ENCODE assay signal across 11 cellular contexts in genomic region chr19:7450243-7451223, GRCh38. TPM values are rescaled to one million over a fixed set of nuclear protein-coding genes. Genes with fewer than 3 reads are reported as not detected.
DNase-seq lines count a peak whose midpoint lies in the region; FAIRE-seq and TF ChIP-seq lines count a peak whose summit lies in the region.
"Had no signal": no experiment of that assay in that cellular context is flagged by ENCODE, and none has a peak within 500 bp of the region (broad histone marks: within the 10 kb centered on the region; RNA-seq: fewer than 3 reads in every experiment).

No MANE protein-coding gene starts in this region.

- no peak overlapping the region for H4K91ac ChIP-seq in H1 (replicated peaks; ENCODE audit: insufficient read length, low read length)

- no peak overlapping the region for H2BK5ac ChIP-seq in H1 (ENCODE audit: low read depth, low read length)

- H3K36me3 ChIP-seq in H1 (ENCODE audit: control insufficient read depth in 2 of 4, insufficient read depth in 4 of 4, low read length in 3 of 4) (peaks cover 3 to 48% (median 25%) of the 10 kb centered on the region in 4 experiments), BE2C (peaks cover 15% of the 10 kb centered on the region)

- H3K4me1 ChIP-seq in H1 (replicated peaks in 1 of 4; ENCODE audit: control insufficient read depth in 3 of 4, insufficient read depth in 4 of 4, low read length in 3 of 4), result no peaks in the 10 kb centered on the region
- H3K4me1 ChIP-seq in BE2C, result no peaks in the 10 kb centered on the region

- FAIRE-seq in H1 (lab: Jason Lieb, UNC), result peak; percentile 100

- no peak overlapping the region for H3K23ac ChIP-seq in H1 (ENCODE audit: insufficient read length)

- no peak overlapping the region for H2AFZ ChIP-seq in H1 (ENCODE audit: low read length)

- H3K4me3 Mint-ChIP-seq in immature natural killer cell, result no peak overlapping the region
- H3K4me3 Mint-ChIP-seq: dendritic cell treated with granulocyte-macrophage colony-stimulating factor and Interleukin-4, amounts not matched to agents 40 ng/mL and 50 ng/mL, for 4 days; stimulated activated naive CD8-positive, alpha-beta T cell treated with anti-CD3 and anti-CD28 coated beads, Interleukin-15, Interleukin-2, amounts not matched to agents 100 ng/mL and 50 ng/mL, for 24 hours had no signal

- no peak overlapping the region for H3K27ac ChIP-seq in H1 (ENCODE audit: low read depth, low read length)

- no peak for TF ChIP-seq POLR2A in NB4 (IDR thresholded peaks at IDR 0.05; ENCODE audit: extremely low read depth, insufficient read length)
- no peak for TF ChIP-seq POLR2A in H1 (IDR thresholded peaks at IDR 0.05; ENCODE audit: control extremely low read depth in 1 of 2, low read depth in 2 of 2, low read length in 2 of 2)

- H3K14ac ChIP-seq in H1 (ENCODE audit: insufficient read length), result no peak overlapping the region

- H2BK15ac ChIP-seq in H1 (ENCODE audit: low read length), result no peak overlapping the region

- H3K9me3 ChIP-seq in H1 (ENCODE audit: insufficient read depth in 2 of 2, low read depth in 1 of 2, low read length in 1 of 2) (peaks cover 7 to 22% of the 10 kb centered on the region in 2 experiments; a peak in 3 of 4 replicates), BE2C (no peaks in the 10 kb centered on the region)

- H3K27me3 Mint-ChIP-seq in immature natural killer cell (ENCODE audit: low read depth in 3 of 3), result peaks cover 0 to 11% (median 8%) of the 10 kb centered on the region in 3 donors
- H3K27me3 Mint-ChIP-seq: dendritic cell treated with granulocyte-macrophage colony-stimulating factor and Interleukin-4, amounts not matched to agents 40 ng/mL and 50 ng/mL, for 4 days; stimulated activated naive CD8-positive, alpha-beta T cell treated with anti-CD3 and anti-CD28 coated beads, Interleukin-15, Interleukin-2, amounts not matched to agents 100 ng/mL and 50 ng/mL, for 24 hours had no signal

- H3K27me3 ChIP-seq in H1 (replicated peaks in 1 of 4; ENCODE audit: control insufficient read depth in 3 of 4, extremely low read depth in 1 of 4, insufficient read depth in 3 of 4, low read length in 3 of 4), result no peaks in the 10 kb centered on the region
- no peaks in the 10 kb centered on the region for H3K27me3 ChIP-seq in BE2C

- no peak overlapping the region for H2BK12ac ChIP-seq in H1 (ENCODE audit: low read depth, low read length)

- no peak overlapping the region for H4K5ac ChIP-seq in H1 (ENCODE audit: insufficient read length, low read depth, low read length)

- peaks cover 0 to 2% (median 0%) of the 10 kb centered on the region in 6 donors for H3K9me3 Mint-ChIP-seq in immature natural killer cell

- TF ChIP-seq CTCF in NB4 (IDR thresholded peaks at IDR 0.05; ENCODE audit: low read depth, low read length), result no peak
- TF ChIP-seq CTCF in H1 (IDR thresholded peaks at IDR 0.05; ENCODE audit: control extremely low read depth in 1 of 3, insufficient read depth in 1 of 3, low read depth in 1 of 3, low read length in 3 of 3), result no peak
- TF ChIP-seq CTCF in BE2C (IDR thresholded peaks at IDR 0.05; ENCODE audit: low read depth, low read length), result no peak

- no peak overlapping the region for H3K18ac ChIP-seq in H1 (ENCODE audit: extremely low read depth, low read length)

- peaks cover 20 to 41% (median 30%) of the 10 kb centered on the region in 3 donors for H3K36me3 Mint-ChIP-seq in immature natural killer cell

- H4K8ac ChIP-seq in H1 (ENCODE audit: extremely low read depth, insufficient read depth, low read length), result no peak overlapping the region

- no peak overlapping the region for H3K56ac ChIP-seq in H1 (replicated peaks; ENCODE audit: insufficient read length, low read depth, low read length)

- POLR2A ChIA-PET in H1 (lab: Charles Lee; ENCODE audit: partially characterized antibody), result no interaction called here

- no peak overlapping the region; a peak in 1 of 7 replicates for H3K9ac ChIP-seq in H1 (replicated peaks in 1 of 4; ENCODE audit: extremely low read depth in 1 of 4, low read depth in 3 of 4, low read length in 3 of 4)

- H3K27ac Mint-ChIP-seq in immature natural killer cell, result peak overlapping the region in 3 of 6 donors; percentile 2 to 36 (median 24)
- H3K27ac Mint-ChIP-seq: dendritic cell treated with granulocyte-macrophage colony-stimulating factor and Interleukin-4, amounts not matched to agents 40 ng/mL and 50 ng/mL, for 4 days had no signal

- CTCF ChIA-PET in H1 (lab: Charles Lee; ENCODE audit: partially characterized antibody), result interaction anchor here (1.0 kb wide), 1 partner anchor 9 kb away, joined by 3 read pairs; no protein-coding TSS in a partner anchor

- peaks cover 7% of the 10 kb centered on the region for H3K23me2 ChIP-seq in H1 (ENCODE audit: low read depth, low read length)

- no peak for TF ChIP-seq RAD21 in H1 (IDR thresholded peaks at IDR 0.05 in 1 of 2, conservative IDR thresholded peaks at IDR 0.05 in 1 of 2; ENCODE audit: low read depth in 2 of 2, low read length in 2 of 2)

- no peak overlapping the region for H2BK20ac ChIP-seq in H1 (ENCODE audit: low read length)

- no peak for TF ChIP-seq EP300 in H1 (IDR thresholded peaks at IDR 0.05; ENCODE audit: borderline replicate concordance in 1 of 2, low read depth in 2 of 2, low read length in 2 of 2)

- peaks cover 0 to 2% of the 10 kb centered on the region in 2 experiments for H4K20me1 ChIP-seq in H1 (replicated peaks in 1 of 2; ENCODE audit: control insufficient read depth in 1 of 2, insufficient read depth in 2 of 2, low read length in 2 of 2)

- H3K79me1 ChIP-seq in H1 (ENCODE audit: low read depth, low read length), result peaks cover 6% of the 10 kb centered on the region

- H3K4me1 Mint-ChIP-seq in immature natural killer cell, result peaks cover 8 to 19% of the 10 kb centered on the region in 2 donors

- DNase-seq in Ammon's horn (ENCODE audit: low spot score) (peak; percentile 62), NB4 (ENCODE audit: low read depth) (peak; percentile 62), H1 (ENCODE audit: low read depth in 1 of 2, low spot score in 2 of 2) (no peak), kidney tubule cell (ENCODE audit: low spot score) (peak; percentile 59), immature natural killer cell (no peak), T-helper 9 cell (no peak), NCI-H1417 (lab: John Stamatoyannopoulos, UW) (no peak), BE2C (no peak)
- DNase-seq: stimulated activated CD4-positive, alpha-beta T cell treated with anti-CD3 and anti-CD28 coated beads, Interleukin-12 subunit alpha, Interleukin-12 subunit beta, amount 100 ng/mL, for 4 hours had no signal

- H3K79me2 ChIP-seq in H1 (ENCODE audit: control insufficient read depth in 1 of 2, insufficient read depth in 2 of 2, low read length in 2 of 2), result peaks cover 9 to 10% of the 10 kb centered on the region in 2 experiments

- H3K4me3 ChIP-seq in NB4 (ENCODE audit: low read depth, low read length), result no peak overlapping the region
- no peak overlapping the region for H3K4me3 ChIP-seq in H1 (ENCODE audit: extremely low read depth in 1 of 4, insufficient read depth in 2 of 4, low read depth in 3 of 4, low read length in 4 of 4)
- no peak overlapping the region for H3K4me3 ChIP-seq in BE2C (ENCODE audit: low read depth, low read length)

- H2AK5ac ChIP-seq in H1 (ENCODE audit: low read depth, low read length), result no peak overlapping the region

- no peak overlapping the region for H2BK120ac ChIP-seq in H1 (replicated peaks; ENCODE audit: low read depth, low read length)

- no peak overlapping the region for H3K4ac ChIP-seq in H1 (replicated peaks; ENCODE audit: insufficient read length, low read depth, low read length)

- H3K4me2 ChIP-seq in H1 (ENCODE audit: insufficient read depth in 1 of 2, low read depth in 2 of 2, low read length in 2 of 2), result no peak overlapping the region

- WGBS in H1 (ENCODE audit: extremely low coverage in 1 of 2, insufficient coverage in 1 of 2, insufficient read length in 1 of 2, insufficient replicate concordance in 2 of 2, low coverage in 1 of 2, low lambda C conversion rate in 2 of 2, missing lambda C conversion rate in 1 of 2), 2 experiments, result 77% methylated on average over 53 of the region's 53 CpGs; no CpG with 5 or more reads in 1 of the 2 experiments

TF ChIP-seq in H1, 55 proteins besides CTCF, POLR2A, EP300 and RAD21 (continues in another document):
- TF ChIP-seq NRF1 (IDR thresholded peaks at IDR 0.05; ENCODE audit: low read depth, low read length) (no peak), ATF3 (IDR thresholded peaks at IDR 0.05; ENCODE audit: insufficient read depth, low read depth, low read length) (no peak), RBBP5 (IDR thresholded peaks at IDR 0.05; ENCODE audit: borderline replicate concordance, low read depth, low read length) (no peak), BACH1 (IDR thresholded peaks at IDR 0.05; ENCODE audit: low read length) (no peak), CBX8 (IDR thresholded peaks at IDR 0.05; ENCODE audit: borderline replicate concordance, low read depth, low read length) (no peak), ZNF274 (IDR thresholded peaks at IDR 0.05; ENCODE audit: borderline replicate concordance, extremely low read depth, low read length) (no peak), KDM4A (IDR thresholded peaks at IDR 0.05; ENCODE audit: low read depth, low read length, severe bottlenecking) (no peak), EZH2 (IDR thresholded peaks at IDR 0.05; ENCODE audit: low read depth, low read length, severe bottlenecking) (no peak), FOSL1 (IDR thresholded peaks at IDR 0.05; ENCODE audit: insufficient read depth, low read depth, low read length) (no peak), CHD1 (IDR thresholded peaks at IDR 0.05; ENCODE audit: low read depth, low read length) (no peak), TEAD4 (IDR thresholded peaks at IDR 0.05; ENCODE audit: low read depth, low read length) (no peak), GTF2F1 (IDR thresholded peaks at IDR 0.05; ENCODE audit: borderline replicate concordance, low read depth, low read length) (no peak), TCF12 (IDR thresholded peaks at IDR 0.05; ENCODE audit: low read depth, low read length) (no peak), SUZ12 (IDR thresholded peaks at IDR 0.05; ENCODE audit: low read length) (no peak)

RNA-seq across cellular contexts. Expression of gene PEX11G, which starts 38.3 kb away (rescaled TPM):
- 1.8 and 2.1 TPM in 2 replicates for total RNA-seq in H1 (2021; fragmentation: NEBNext Ultra II Directional; extraction: Animal tissue kit (Norgen Biotek cat#: 25700))
- polyA plus RNA-seq in H1 (2011; rRNA removed) (4.3 and 5.3 TPM in 2 replicates), immature natural killer cell (1 to 10 TPM in 2 of 3 donors, under 1 TPM in 1; 0.21 to 2.8 (median 1.2) TPM)
- polyA plus RNA-seq in H1 (2011; cell fraction: cytosol; rRNA removed), result 5.6 TPM
- 3.9 TPM for polyA plus RNA-seq in H1 (2011; cell fraction: nucleus; rRNA removed)
- polyA plus RNA-seq in H1 (2012, experiment 1 of 2), result 1.4 to 4.6 TPM (median 3.1 TPM) in 4 replicates
- polyA plus RNA-seq in H1 (2012, experiment 2 of 2), result 2.7 TPM
- 1.4 TPM for polyA plus RNA-seq in H1 (2013, experiment 1 of 2)
- 1.7 TPM for polyA plus RNA-seq in H1 (2013, experiment 2 of 2)
- polyA minus RNA-seq in H1 (2011; rRNA and poly(A)+ RNA removed), result 0.44 and 0.90 TPM in 2 replicates
- 1.7 TPM for polyA minus RNA-seq in H1 (2011; cell fraction: cytosol; rRNA and poly(A)+ RNA removed)
- polyA minus RNA-seq in H1 (2011; cell fraction: nucleus; rRNA and poly(A)+ RNA removed), result 1.4 TPM
- 0.97 TPM for polyA plus RNA-seq in BE2C (2012; ENCODE audit: insufficient read depth, insufficient read length, low read depth)

Comparison
In these comparisons a context has a peak if more than half of its experiments do, and no peak if none do; other contexts are left out.
1. DNase-seq: peak in Ammon's horn (single experiment), NB4 (single experiment) and kidney tubule cell (single experiment); none in H1 (0 of 2), immature natural killer cell (0 of 3), T-helper 9 cell (single experiment), NCI-H1417 (0 of 3) and BE2C (single experiment).